In the genomic region with DNA sequence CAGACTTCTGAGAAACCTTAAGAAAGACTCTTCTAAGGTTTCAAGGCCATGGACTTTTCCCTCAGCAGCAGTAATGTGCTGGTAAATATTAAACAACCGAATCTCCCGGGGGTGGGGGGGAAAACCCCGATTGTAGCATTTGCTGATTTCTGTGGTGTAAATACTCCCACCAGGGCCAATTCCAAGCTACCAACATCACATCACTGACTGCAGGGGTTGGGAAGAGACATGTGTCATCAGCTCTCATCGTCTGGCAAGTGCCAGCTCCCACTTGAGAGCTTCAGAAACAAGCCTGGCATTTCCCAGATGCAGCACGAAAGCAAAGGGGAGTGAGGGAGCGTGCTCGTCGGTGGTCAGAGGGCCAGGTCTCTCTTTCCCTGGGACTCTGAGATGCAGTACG, we compare ENCODE assay signal across 20 cellular contexts.
"Had no signal": no experiment of that assay in that cellular context is flagged by ENCODE, and none has a peak within 500 bp of the region (broad histone marks: within the 10 kb centered on the region; RNA-seq: fewer than 3 reads in every experiment).

No MANE protein-coding gene starts in this region.

- FAIRE-seq: bronchial epithelial cell, small intestine had no signal

- H3K4me1 ChIP-seq: adrenal gland, stomach had no signal

- H3K4me3 ChIP-seq: adrenal gland, lung, stomach had no signal

- H3K9me3 Mint-ChIP-seq: activated B cell treated with CpG ODN at 0.5 μM for 24 hours; activated CD8-positive, alpha-beta T cell treated with anti-CD3 and anti-CD28 coated beads for 36 hours; activated naive CD4-positive, alpha-beta T cell treated with anti-CD3 and anti-CD28 coated beads, Interleukin-2, amount 10 ng/mL, durations not matched to agents 7 days and 5 days; activated T-cell treated with anti-CD3 and anti-CD28 coated beads, Interleukin-2, amount 50 U/mL, for 24 hours; immature natural killer cell; natural killer cell had no signal

- H3K27ac Mint-ChIP-seq: activated B cell treated with CpG ODN at 0.5 μM for 24 hours; activated CD8-positive, alpha-beta T cell treated with anti-CD3 and anti-CD28 coated beads for 36 hours; activated naive CD4-positive, alpha-beta T cell treated with anti-CD3 and anti-CD28 coated beads, Interleukin-2, amount 10 ng/mL, durations not matched to agents 7 days and 5 days; activated T-cell treated with anti-CD3 and anti-CD28 coated beads, Interleukin-2, amount 50 U/mL, for 24 hours; immature natural killer cell; natural killer cell had no signal

- DNase-seq: activated B cell treated with CpG ODN at 0.5 μM for 24 hours; activated CD4-positive, alpha-beta T cell treated with anti-CD3 and anti-CD28 coated beads for 4 hours; activated CD8-positive, alpha-beta T cell treated with anti-CD3 and anti-CD28 coated beads for 36 hours; activated naive CD4-positive, alpha-beta T cell treated with anti-CD3 and anti-CD28 coated beads, Interleukin-2, amount 10 ng/mL, durations not matched to agents 7 days and 5 days; activated T-cell treated with anti-CD3 and anti-CD28 coated beads, Interleukin-2, amount 50 U/mL, for 24 hours; adrenal gland; cerebellar nuclear complex; cortex of kidney; immature natural killer cell; left colon; natural killer cell; retina; small intestine; stimulated activated CD4-positive, alpha-beta T cell treated with anti-CD3 and anti-CD28 coated beads, Interleukin-4, amount 100 ng/mL, for 1 hour; stomach; SW 1271; trophoblast cell had no signal

- ATAC-seq: activated CD8-positive, alpha-beta T cell treated with anti-CD3 and anti-CD28 coated beads for 36 hours; esophagus mucosa; left colon; natural killer cell had no signal

- H3K27me3 ChIP-seq: stomach had no signal

- H3K9me3 ChIP-seq: adrenal gland had no signal

- H3K36me3 ChIP-seq: adrenal gland, stomach had no signal

- H3K27me3 Mint-ChIP-seq: activated B cell treated with CpG ODN at 0.5 μM for 24 hours; activated CD8-positive, alpha-beta T cell treated with anti-CD3 and anti-CD28 coated beads for 36 hours had no signal

- H3K36me3 Mint-ChIP-seq: activated naive CD4-positive, alpha-beta T cell treated with anti-CD3 and anti-CD28 coated beads, Interleukin-2, amount 10 ng/mL, durations not matched to agents 7 days and 5 days; natural killer cell had no signal

- H3K4me3 Mint-ChIP-seq: activated B cell treated with CpG ODN at 0.5 μM for 24 hours; activated CD8-positive, alpha-beta T cell treated with anti-CD3 and anti-CD28 coated beads for 36 hours; activated naive CD4-positive, alpha-beta T cell treated with anti-CD3 and anti-CD28 coated beads, Interleukin-2, amount 10 ng/mL, durations not matched to agents 7 days and 5 days; activated T-cell treated with anti-CD3 and anti-CD28 coated beads, Interleukin-2, amount 50 U/mL, for 24 hours; immature natural killer cell; natural killer cell had no signal

- H3K27ac ChIP-seq: adrenal gland, stomach had no signal

- H3K4me1 Mint-ChIP-seq: activated B cell treated with CpG ODN at 0.5 μM for 24 hours; activated naive CD4-positive, alpha-beta T cell treated with anti-CD3 and anti-CD28 coated beads, Interleukin-2, amount 10 ng/mL, durations not matched to agents 7 days and 5 days; immature natural killer cell; natural killer cell had no signal
